1 cellular context compared by ENCODE assay signal in the genomic region with DNA sequence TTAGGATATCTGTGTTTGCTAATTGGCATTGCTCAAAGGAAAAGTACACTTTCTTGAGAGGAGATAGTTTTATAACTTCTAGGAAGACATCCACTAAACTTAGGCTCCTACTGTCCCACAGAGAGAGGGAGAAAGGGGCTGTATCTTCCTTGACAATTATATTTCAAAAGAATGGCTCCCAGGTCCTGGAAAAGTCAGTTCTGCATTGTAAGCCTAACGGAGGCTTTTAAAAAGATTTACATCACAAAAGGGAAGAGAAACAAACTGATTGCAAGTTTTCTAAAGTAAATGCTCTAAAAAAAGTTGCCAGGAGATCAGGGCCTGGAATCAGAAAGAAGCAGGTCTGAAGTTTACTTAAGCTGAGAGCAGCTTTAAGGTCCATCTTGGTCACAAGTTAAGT.
TF ChIP-seq lines count a peak whose summit lies in the region.

No MANE protein-coding gene starts in this region.

TF ChIP-seq in WTC11, 78 proteins besides CTCF, POLR2A, EP300 and RAD21 (continued from another document):
- TF ChIP-seq, protein P1, sequence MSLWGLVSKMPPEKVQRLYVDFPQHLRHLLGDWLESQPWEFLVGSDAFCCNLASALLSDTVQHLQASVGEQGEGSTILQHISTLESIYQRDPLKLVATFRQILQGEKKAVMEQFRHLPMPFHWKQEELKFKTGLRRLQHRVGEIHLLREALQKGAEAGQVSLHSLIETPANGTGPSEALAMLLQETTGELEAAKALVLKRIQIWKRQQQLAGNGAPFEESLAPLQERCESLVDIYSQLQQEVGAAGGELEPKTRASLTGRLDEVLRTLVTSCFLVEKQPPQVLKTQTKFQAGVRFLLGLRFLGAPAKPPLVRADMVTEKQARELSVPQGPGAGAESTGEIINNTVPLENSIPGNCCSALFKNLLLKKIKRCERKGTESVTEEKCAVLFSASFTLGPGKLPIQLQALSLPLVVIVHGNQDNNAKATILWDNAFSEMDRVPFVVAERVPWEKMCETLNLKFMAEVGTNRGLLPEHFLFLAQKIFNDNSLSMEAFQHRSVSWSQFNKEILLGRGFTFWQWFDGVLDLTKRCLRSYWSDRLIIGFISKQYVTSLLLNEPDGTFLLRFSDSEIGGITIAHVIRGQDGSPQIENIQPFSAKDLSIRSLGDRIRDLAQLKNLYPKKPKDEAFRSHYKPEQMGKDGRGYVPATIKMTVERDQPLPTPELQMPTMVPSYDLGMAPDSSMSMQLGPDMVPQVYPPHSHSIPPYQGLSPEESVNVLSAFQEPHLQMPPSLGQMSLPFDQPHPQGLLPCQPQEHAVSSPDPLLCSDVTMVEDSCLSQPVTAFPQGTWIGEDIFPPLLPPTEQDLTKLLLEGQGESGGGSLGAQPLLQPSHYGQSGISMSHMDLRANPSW (CRISPR knock-in tag; conservative IDR thresholded peaks at IDR 0.05; ENCODE audit: low read depth), result no peak
- TF ChIP-seq, protein P2, sequence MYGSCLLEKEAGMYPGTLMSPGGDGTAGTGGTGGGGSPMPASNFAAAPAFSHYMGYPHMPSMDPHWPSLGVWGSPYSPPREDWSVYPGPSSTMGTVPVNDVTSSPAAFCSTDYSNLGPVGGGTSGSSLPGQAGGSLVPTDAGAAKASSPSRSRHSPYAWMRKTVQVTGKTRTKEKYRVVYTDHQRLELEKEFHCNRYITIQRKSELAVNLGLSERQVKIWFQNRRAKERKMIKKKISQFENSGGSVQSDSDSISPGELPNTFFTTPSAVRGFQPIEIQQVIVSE (CRISPR knock-in tag; IDR thresholded peaks at IDR 0.05; ENCODE audit: borderline replicate concordance), result no peak
- TF ChIP-seq, protein P3, sequence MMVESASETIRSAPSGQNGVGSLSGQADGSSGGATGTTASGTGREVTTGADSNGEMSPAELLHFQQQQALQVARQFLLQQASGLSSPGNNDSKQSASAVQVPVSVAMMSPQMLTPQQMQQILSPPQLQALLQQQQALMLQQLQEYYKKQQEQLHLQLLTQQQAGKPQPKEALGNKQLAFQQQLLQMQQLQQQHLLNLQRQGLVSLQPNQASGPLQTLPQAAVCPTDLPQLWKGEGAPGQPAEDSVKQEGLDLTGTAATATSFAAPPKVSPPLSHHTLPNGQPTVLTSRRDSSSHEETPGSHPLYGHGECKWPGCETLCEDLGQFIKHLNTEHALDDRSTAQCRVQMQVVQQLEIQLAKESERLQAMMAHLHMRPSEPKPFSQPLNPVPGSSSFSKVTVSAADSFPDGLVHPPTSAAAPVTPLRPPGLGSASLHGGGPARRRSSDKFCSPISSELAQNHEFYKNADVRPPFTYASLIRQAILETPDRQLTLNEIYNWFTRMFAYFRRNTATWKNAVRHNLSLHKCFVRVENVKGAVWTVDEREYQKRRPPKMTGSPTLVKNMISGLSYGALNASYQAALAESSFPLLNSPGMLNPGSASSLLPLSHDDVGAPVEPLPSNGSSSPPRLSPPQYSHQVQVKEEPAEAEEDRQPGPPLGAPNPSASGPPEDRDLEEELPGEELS (CRISPR knock-in tag; IDR thresholded peaks at IDR 0.05), result no peak
- TF ChIP-seq, protein P4, sequence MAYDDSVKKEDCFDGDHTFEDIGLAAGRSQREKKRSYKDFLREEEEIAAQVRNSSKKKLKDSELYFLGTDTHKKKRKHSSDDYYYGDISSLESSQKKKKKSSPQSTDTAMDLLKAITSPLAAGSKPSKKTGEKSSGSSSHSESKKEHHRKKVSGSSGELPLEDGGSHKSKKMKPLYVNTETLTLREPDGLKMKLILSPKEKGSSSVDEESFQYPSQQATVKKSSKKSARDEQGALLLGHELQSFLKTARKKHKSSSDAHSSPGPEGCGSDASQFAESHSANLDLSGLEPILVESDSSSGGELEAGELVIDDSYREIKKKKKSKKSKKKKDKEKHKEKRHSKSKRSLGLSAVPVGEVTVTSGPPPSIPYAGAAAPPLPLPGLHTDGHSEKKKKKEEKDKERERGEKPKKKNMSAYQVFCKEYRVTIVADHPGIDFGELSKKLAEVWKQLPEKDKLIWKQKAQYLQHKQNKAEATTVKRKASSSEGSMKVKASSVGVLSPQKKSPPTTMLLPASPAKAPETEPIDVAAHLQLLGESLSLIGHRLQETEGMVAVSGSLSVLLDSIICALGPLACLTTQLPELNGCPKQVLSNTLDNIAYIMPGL (CRISPR knock-in tag; IDR thresholded peaks at IDR 0.05), result no peak
- TF ChIP-seq CREM (CRISPR knock-in tag; IDR thresholded peaks at IDR 0.05), result no peak
- no peak for TF ChIP-seq ZNF396 (CRISPR knock-in tag; IDR thresholded peaks at IDR 0.05; ENCODE audit: borderline replicate concordance)
- no peak for TF ChIP-seq GRHL2 (CRISPR knock-in tag; IDR thresholded peaks at IDR 0.05; ENCODE audit: insufficient replicate concordance, severe bottlenecking)
- TF ChIP-seq, protein P5, sequence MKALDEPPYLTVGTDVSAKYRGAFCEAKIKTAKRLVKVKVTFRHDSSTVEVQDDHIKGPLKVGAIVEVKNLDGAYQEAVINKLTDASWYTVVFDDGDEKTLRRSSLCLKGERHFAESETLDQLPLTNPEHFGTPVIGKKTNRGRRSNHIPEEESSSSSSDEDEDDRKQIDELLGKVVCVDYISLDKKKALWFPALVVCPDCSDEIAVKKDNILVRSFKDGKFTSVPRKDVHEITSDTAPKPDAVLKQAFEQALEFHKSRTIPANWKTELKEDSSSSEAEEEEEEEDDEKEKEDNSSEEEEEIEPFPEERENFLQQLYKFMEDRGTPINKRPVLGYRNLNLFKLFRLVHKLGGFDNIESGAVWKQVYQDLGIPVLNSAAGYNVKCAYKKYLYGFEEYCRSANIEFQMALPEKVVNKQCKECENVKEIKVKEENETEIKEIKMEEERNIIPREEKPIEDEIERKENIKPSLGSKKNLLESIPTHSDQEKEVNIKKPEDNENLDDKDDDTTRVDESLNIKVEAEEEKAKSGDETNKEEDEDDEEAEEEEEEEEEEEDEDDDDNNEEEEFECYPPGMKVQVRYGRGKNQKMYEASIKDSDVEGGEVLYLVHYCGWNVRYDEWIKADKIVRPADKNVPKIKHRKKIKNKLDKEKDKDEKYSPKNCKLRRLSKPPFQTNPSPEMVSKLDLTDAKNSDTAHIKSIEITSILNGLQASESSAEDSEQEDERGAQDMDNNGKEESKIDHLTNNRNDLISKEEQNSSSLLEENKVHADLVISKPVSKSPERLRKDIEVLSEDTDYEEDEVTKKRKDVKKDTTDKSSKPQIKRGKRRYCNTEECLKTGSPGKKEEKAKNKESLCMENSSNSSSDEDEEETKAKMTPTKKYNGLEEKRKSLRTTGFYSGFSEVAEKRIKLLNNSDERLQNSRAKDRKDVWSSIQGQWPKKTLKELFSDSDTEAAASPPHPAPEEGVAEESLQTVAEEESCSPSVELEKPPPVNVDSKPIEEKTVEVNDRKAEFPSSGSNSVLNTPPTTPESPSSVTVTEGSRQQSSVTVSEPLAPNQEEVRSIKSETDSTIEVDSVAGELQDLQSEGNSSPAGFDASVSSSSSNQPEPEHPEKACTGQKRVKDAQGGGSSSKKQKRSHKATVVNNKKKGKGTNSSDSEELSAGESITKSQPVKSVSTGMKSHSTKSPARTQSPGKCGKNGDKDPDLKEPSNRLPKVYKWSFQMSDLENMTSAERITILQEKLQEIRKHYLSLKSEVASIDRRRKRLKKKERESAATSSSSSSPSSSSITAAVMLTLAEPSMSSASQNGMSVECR (CRISPR knock-in tag; IDR thresholded peaks at IDR 0.05; ENCODE audit: borderline replicate concordance), result no peak
- TF ChIP-seq, protein P6, sequence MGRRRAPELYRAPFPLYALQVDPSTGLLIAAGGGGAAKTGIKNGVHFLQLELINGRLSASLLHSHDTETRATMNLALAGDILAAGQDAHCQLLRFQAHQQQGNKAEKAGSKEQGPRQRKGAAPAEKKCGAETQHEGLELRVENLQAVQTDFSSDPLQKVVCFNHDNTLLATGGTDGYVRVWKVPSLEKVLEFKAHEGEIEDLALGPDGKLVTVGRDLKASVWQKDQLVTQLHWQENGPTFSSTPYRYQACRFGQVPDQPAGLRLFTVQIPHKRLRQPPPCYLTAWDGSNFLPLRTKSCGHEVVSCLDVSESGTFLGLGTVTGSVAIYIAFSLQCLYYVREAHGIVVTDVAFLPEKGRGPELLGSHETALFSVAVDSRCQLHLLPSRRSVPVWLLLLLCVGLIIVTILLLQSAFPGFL (CRISPR knock-in tag; IDR thresholded peaks at IDR 0.05; ENCODE audit: borderline replicate concordance), result no peak
- no peak for TF ChIP-seq SP1 (CRISPR knock-in tag; conservative IDR thresholded peaks at IDR 0.05)
- TF ChIP-seq, protein P7, sequence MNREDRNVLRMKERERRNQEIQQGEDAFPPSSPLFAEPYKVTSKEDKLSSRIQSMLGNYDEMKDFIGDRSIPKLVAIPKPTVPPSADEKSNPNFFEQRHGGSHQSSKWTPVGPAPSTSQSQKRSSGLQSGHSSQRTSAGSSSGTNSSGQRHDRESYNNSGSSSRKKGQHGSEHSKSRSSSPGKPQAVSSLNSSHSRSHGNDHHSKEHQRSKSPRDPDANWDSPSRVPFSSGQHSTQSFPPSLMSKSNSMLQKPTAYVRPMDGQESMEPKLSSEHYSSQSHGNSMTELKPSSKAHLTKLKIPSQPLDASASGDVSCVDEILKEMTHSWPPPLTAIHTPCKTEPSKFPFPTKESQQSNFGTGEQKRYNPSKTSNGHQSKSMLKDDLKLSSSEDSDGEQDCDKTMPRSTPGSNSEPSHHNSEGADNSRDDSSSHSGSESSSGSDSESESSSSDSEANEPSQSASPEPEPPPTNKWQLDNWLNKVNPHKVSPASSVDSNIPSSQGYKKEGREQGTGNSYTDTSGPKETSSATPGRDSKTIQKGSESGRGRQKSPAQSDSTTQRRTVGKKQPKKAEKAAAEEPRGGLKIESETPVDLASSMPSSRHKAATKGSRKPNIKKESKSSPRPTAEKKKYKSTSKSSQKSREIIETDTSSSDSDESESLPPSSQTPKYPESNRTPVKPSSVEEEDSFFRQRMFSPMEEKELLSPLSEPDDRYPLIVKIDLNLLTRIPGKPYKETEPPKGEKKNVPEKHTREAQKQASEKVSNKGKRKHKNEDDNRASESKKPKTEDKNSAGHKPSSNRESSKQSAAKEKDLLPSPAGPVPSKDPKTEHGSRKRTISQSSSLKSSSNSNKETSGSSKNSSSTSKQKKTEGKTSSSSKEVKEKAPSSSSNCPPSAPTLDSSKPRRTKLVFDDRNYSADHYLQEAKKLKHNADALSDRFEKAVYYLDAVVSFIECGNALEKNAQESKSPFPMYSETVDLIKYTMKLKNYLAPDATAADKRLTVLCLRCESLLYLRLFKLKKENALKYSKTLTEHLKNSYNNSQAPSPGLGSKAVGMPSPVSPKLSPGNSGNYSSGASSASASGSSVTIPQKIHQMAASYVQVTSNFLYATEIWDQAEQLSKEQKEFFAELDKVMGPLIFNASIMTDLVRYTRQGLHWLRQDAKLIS (CRISPR knock-in tag; IDR thresholded peaks at IDR 0.05; ENCODE audit: borderline replicate concordance), result no peak
- no peak for TF ChIP-seq TEAD1 (CRISPR knock-in tag; IDR thresholded peaks at IDR 0.05)
- TF ChIP-seq ZNF232 (CRISPR knock-in tag; IDR thresholded peaks at IDR 0.05), result no peak
- TF ChIP-seq MYBL2 (CRISPR knock-in tag; IDR thresholded peaks at IDR 0.05), result no peak
- no peak for TF ChIP-seq SMAD4 (CRISPR knock-in tag; IDR thresholded peaks at IDR 0.05)
- no peak for TF ChIP-seq OVOL2 (CRISPR knock-in tag; IDR thresholded peaks at IDR 0.05; ENCODE audit: borderline replicate concordance)
- TF ChIP-seq ZNF423 (CRISPR knock-in tag; IDR thresholded peaks at IDR 0.05), result no peak
- no peak for TF ChIP-seq TCF7 (CRISPR knock-in tag; IDR thresholded peaks at IDR 0.05; ENCODE audit: low read depth)
